In genomic region chr2:27082773-27083409, GRCh38 we compare ENCODE assay signal across 21 cellular contexts. TPM values are rescaled to one million over a fixed set of nuclear protein-coding genes. Genes with fewer than 3 reads are reported as not detected.
DNase-seq lines count a peak whose midpoint lies in the region; ATAC-seq, FAIRE-seq and TF ChIP-seq lines count a peak whose summit lies in the region.
"Had no signal": no experiment of that assay in that cellular context is flagged by ENCODE, and none has a peak within 500 bp of the region (broad histone marks: within the 10 kb centered on the region; RNA-seq: fewer than 3 reads in every experiment).

No MANE protein-coding gene starts in this region.

- ATAC-seq in effector memory CD8-positive, alpha-beta T cell (replicated peaks) = no peak
- no peak for ATAC-seq in HG03354 (IDR thresholded peaks at IDR 0.05; ENCODE audit: poor library complexity, severe bottlenecking, unreplicated experiment)
- ATAC-seq: HCT116, Panc1 had no signal

- no peak for DNase-seq in activated naive CD4-positive, alpha-beta T cell treated with anti-CD3 and anti-CD28 coated beads, Interleukin-2, amount 10 ng/mL, durations not matched to agents 7 days and 5 days
- DNase-seq in activated naive CD4-positive, alpha-beta T cell treated with anti-CD3 and anti-CD28 coated beads, Interleukin-2, amount 50 U/mL, for 16 hours = no peak
- DNase-seq in RWPE1 (ENCODE audit: low spot score) = no peak
- DNase-seq in kidney = peak; percentile 80
- no peak for DNase-seq in NCI-H146 (lab: John Stamatoyannopoulos, UW)
- no peak for DNase-seq in effector memory CD8-positive, alpha-beta T cell
- DNase-seq: AML-193; CD4-positive, alpha-beta memory T cell; DMS79 treated with DMSO at 0.1 percent for 48 hours; NCI-H1105; NCI-H187 treated with DMSO at 0.1 percent for 48 hours; NCI-H2171 treated with DMSO at 0.1 percent for 48 hours; NCI-H774; SHP77 had no signal

- intact Hi-C loops in kidney (cut with DNase I) = no loop called here

- TF ChIP-seq CTCF in RWPE1 (conservative IDR thresholded peaks at IDR 0.05; ENCODE audit: low read depth) (no peak), kidney (IDR thresholded peaks at IDR 0.05; ENCODE audit: borderline replicate concordance, extremely low read depth, insufficient read depth) (no peak)

- H3K9me3 ChIP-seq in kidney (ENCODE audit: control insufficient read depth in 1 of 2, low read length in 2 of 2) = no peaks in the 10 kb centered on the region
- no peaks in the 10 kb centered on the region for H3K9me3 ChIP-seq in skeletal muscle tissue (ENCODE audit: control insufficient read depth in 3 of 3, low read length in 3 of 3)

- peak overlapping the region; percentile 64 for H3K27ac Mint-ChIP-seq in activated naive CD4-positive, alpha-beta T cell treated with anti-CD3 and anti-CD28 coated beads, Interleukin-2, amount 10 ng/mL, durations not matched to agents 7 days and 5 days
- H3K27ac Mint-ChIP-seq in effector memory CD8-positive, alpha-beta T cell = no peak overlapping the region

- H3K9ac ChIP-seq in kidney (ENCODE audit: low read length in 2 of 2) (no peak overlapping the region), skeletal muscle tissue (ENCODE audit: low read depth in 1 of 3, low read length in 3 of 3) (peak overlapping the region; percentile 6 to 77 (median 65))

- CTCF ChIA-PET in activated naive CD4-positive, alpha-beta T cell treated with anti-CD3 and anti-CD28 coated beads, Interleukin-2, amount 10 ng/mL, durations not matched to agents 7 days and 5 days (lab: Charles Lee) = interaction anchor here (1.0 to 3.2 kb wide), 4 partner anchors 27 to 197 kb away, joined by 3 to 21 read pairs (median 6); partner anchors contain the start of gene AGBL5
- CTCF ChIA-PET in RWPE1 (lab: Yijun Ruan, JAX) = interaction anchor here (1.0 to 1.3 kb wide), 2 partner anchors 32 to 123 kb away, joined by 4 to 6 read pairs; no protein-coding TSS in a partner anchor

- H3K4me3 Mint-ChIP-seq in activated naive CD4-positive, alpha-beta T cell treated with anti-CD3 and anti-CD28 coated beads, Interleukin-2, amount 10 ng/mL, durations not matched to agents 7 days and 5 days = no peak overlapping the region
- H3K4me3 Mint-ChIP-seq in effector memory CD8-positive, alpha-beta T cell = no peak overlapping the region

- H3K36me3 ChIP-seq in kidney (ENCODE audit: control insufficient read depth in 1 of 2, insufficient read depth in 2 of 2, low read length in 2 of 2) (no peaks in the 10 kb centered on the region), skeletal muscle tissue (ENCODE audit: control insufficient read depth in 3 of 3, insufficient read depth in 3 of 3, low read length in 3 of 3) (no peaks in the 10 kb centered on the region)

- no peak for FAIRE-seq in kidney (lab: Jason Lieb, UNC)
- FAIRE-seq: G401.6, GM12891, HTR-8/SVneo had no signal

- H3K4me1 ChIP-seq in kidney (ENCODE audit: control insufficient read depth in 1 of 2, insufficient read depth in 1 of 2, low read depth in 1 of 2, low read length in 2 of 2) (peaks cover 5 to 19% of the 10 kb centered on the region in 2 donors), skeletal muscle tissue (ENCODE audit: control insufficient read depth in 3 of 3, insufficient read depth in 3 of 3, low read length in 3 of 3) (peaks cover 61 to 74% (median 65%) of the 10 kb centered on the region in 3 donors)

- peaks cover 3% of the 10 kb centered on the region for H3K36me3 Mint-ChIP-seq in activated naive CD4-positive, alpha-beta T cell treated with anti-CD3 and anti-CD28 coated beads, Interleukin-2, amount 10 ng/mL, durations not matched to agents 7 days and 5 days
- peaks cover 8% of the 10 kb centered on the region for H3K36me3 Mint-ChIP-seq in effector memory CD8-positive, alpha-beta T cell (ENCODE audit: insufficient read depth)

- H3K27ac ChIP-seq in RWPE1 = peak overlapping the region; percentile 83
- no peak overlapping the region for H3K27ac ChIP-seq in kidney (ENCODE audit: low read depth in 2 of 2, low read length in 2 of 2)
- H3K27ac ChIP-seq in skeletal muscle tissue (ENCODE audit: low read depth, low read length) = peak overlapping the region; percentile 7

- H3K27me3 ChIP-seq in skeletal muscle tissue (ENCODE audit: control insufficient read depth in 3 of 3, insufficient read depth in 3 of 3, low read length in 3 of 3) = no peaks in the 10 kb centered on the region

- POLR2A ChIA-PET in RWPE1 (lab: Yijun Ruan, JAX; ENCODE audit: low non-redundant PET) = interaction anchor here (0.6 to 0.7 kb wide), 3 partner anchors 13 to 75 kb away, joined by 3 read pairs; no protein-coding TSS in a partner anchor

- no peaks in the 10 kb centered on the region for H3K9me3 Mint-ChIP-seq in activated naive CD4-positive, alpha-beta T cell treated with anti-CD3 and anti-CD28 coated beads, Interleukin-2, amount 10 ng/mL, durations not matched to agents 7 days and 5 days
- H3K9me3 Mint-ChIP-seq in effector memory CD8-positive, alpha-beta T cell = no peaks in the 10 kb centered on the region
- H3K9me3 Mint-ChIP-seq: CD4-positive, alpha-beta memory T cell had no signal

- H3K4me1 Mint-ChIP-seq in activated naive CD4-positive, alpha-beta T cell treated with anti-CD3 and anti-CD28 coated beads, Interleukin-2, amount 10 ng/mL, durations not matched to agents 7 days and 5 days = peaks cover 51% of the 10 kb centered on the region
- H3K4me1 Mint-ChIP-seq in effector memory CD8-positive, alpha-beta T cell (ENCODE audit: low read depth in 2 of 2) = peaks cover 24 to 32% of the 10 kb centered on the region in 2 donors

- H3K27me3 Mint-ChIP-seq in activated naive CD4-positive, alpha-beta T cell treated with anti-CD3 and anti-CD28 coated beads, Interleukin-2, amount 10 ng/mL, durations not matched to agents 7 days and 5 days = no peaks in the 10 kb centered on the region
- no peaks in the 10 kb centered on the region for H3K27me3 Mint-ChIP-seq in effector memory CD8-positive, alpha-beta T cell

- H3K4me3 ChIP-seq in kidney (ENCODE audit: low read length in 2 of 2) = no peak overlapping the region
- peak overlapping the region in 2 of 3 donors; percentile 22 to 23 for H3K4me3 ChIP-seq in skeletal muscle tissue (ENCODE audit: low read length in 3 of 3)

RNA-seq across cellular contexts. Expression of gene KHK, which starts 3.7 kb away (rescaled TPM):
- total RNA-seq in kidney (18.7 TPM), skeletal muscle tissue (2.1 TPM)
- polyA plus RNA-seq in kidney (ENCODE audit: insufficient read depth, low read depth, low replicate concordance) = 538 TPM

RNA-seq across cellular contexts. Expression of gene EMILIN1, which starts 4.5 kb away (rescaled TPM):
- total RNA-seq in kidney (75.2 TPM), skeletal muscle tissue (61.6 TPM)
- polyA plus RNA-seq in kidney (ENCODE audit: insufficient read depth, low read depth, low replicate concordance) = 32.1 TPM

RNA-seq across cellular contexts. Expression of gene OST4, which starts 11.4 kb away (rescaled TPM):
- total RNA-seq in kidney (260 TPM), skeletal muscle tissue (352 TPM)
- polyA plus RNA-seq in kidney (ENCODE audit: insufficient read depth, low read depth, low replicate concordance) = 718 TPM

RNA-seq across cellular contexts. Expression of gene AGBL5, which starts 31.4 kb away (rescaled TPM):
- total RNA-seq in kidney (36.5 TPM), skeletal muscle tissue (6.8 TPM)
- 33.4 TPM for polyA plus RNA-seq in kidney (ENCODE audit: insufficient read depth, low read depth, low replicate concordance)

RNA-seq across cellular contexts. Expression of gene CGREF1, which starts 36.0 kb away (rescaled TPM):
- total RNA-seq in kidney = 3.7 TPM
- polyA plus RNA-seq in kidney (ENCODE audit: insufficient read depth, low read depth, low replicate concordance) = 3.8 TPM
- 2.1 TPM for total RNA-seq in skeletal muscle tissue

Comparison
In these comparisons a context has a peak if more than half of its experiments do, and no peak if none do; other contexts are left out.
1. H3K27ac ChIP-seq: peak in RWPE1 (single experiment) and skeletal muscle tissue (single experiment); none in kidney (0 of 2).
2. H3K4me3 ChIP-seq: peak in skeletal muscle tissue (2 of 3); none in kidney (0 of 2).
3. H3K9ac ChIP-seq: peak in skeletal muscle tissue (3 of 3); none in kidney (0 of 2).